ENCODE assay signal across 7 cellular contexts in the genomic region with DNA sequence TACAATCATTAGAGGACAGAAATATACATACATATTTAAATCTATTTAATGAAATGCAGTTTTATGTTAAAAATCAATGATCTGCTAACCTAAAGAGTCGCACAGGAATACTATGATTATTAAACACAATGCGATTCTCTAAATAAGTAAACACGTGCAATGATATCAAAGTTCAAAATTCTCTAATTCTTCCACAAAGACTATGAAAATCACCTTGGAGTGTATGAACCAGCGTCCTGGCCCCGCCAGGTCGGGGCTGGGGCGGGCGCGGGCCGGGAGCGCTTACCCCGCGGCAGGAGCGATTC. TPM values are rescaled to one million over a fixed set of nuclear protein-coding genes. Genes with fewer than 3 reads are reported as not detected.
A peak's percentile ranks its signal among the peaks of the same experiment; 100 is the strongest.
DNase-seq lines count a peak whose midpoint lies in the region; ATAC-seq lines count a peak whose summit lies in the region.

No MANE protein-coding gene starts in this region.

- H3K9ac ChIP-seq in HUES48 (ENCODE audit: low read depth, low read length): peak overlapping the region; percentile 80

- H3K27me3 ChIP-seq in HUES48 (ENCODE audit: control insufficient read depth, insufficient read depth, low read length): no peaks in the 10 kb centered on the region

- H3K9me3 Mint-ChIP-seq in activated naive CD4-positive, alpha-beta T cell treated with anti-CD3 and anti-CD28 coated beads, Interleukin-2, amount 50 U/mL, for 72 hours: no peaks in the 10 kb centered on the region
- no peaks in the 10 kb centered on the region for H3K9me3 Mint-ChIP-seq in immature natural killer cell
- peaks cover 0 to 3% of the 10 kb centered on the region in 2 donors for H3K9me3 Mint-ChIP-seq in stimulated activated naive CD8-positive, alpha-beta T cell treated with anti-CD3 and anti-CD28 coated beads, Interleukin-15, amount 100 ng/mL, for 72 hours

- peak overlapping the region; percentile 99 for H3K27ac ChIP-seq in HUES48 (ENCODE audit: low read depth, low read length)

- peaks cover 19 to 32% of the 10 kb centered on the region in 2 donors for H3K36me3 Mint-ChIP-seq in activated naive CD4-positive, alpha-beta T cell treated with anti-CD3 and anti-CD28 coated beads, Interleukin-2, amount 50 U/mL, for 72 hours
- H3K36me3 Mint-ChIP-seq in immature natural killer cell: peaks cover 0 to under 1% (median 0%) of the 10 kb centered on the region in 3 donors

- H3K36me3 ChIP-seq in HUES48 (ENCODE audit: control insufficient read depth, insufficient read depth, low read length): peaks cover 13% of the 10 kb centered on the region; the same call in 1 of the 2 replicates

- H3K9me3 ChIP-seq in HUES48 (ENCODE audit: control insufficient read depth, insufficient read depth, low read length): no peaks in the 10 kb centered on the region

- peak overlapping the region; percentile 87 to 99 (median 97) for H3K4me3 Mint-ChIP-seq in immature natural killer cell
- peak overlapping the region; percentile 93 to 95 for H3K4me3 Mint-ChIP-seq in stimulated activated naive CD8-positive, alpha-beta T cell treated with anti-CD3 and anti-CD28 coated beads, Interleukin-15, amount 100 ng/mL, for 72 hours

- peak overlapping the region; percentile 98 to 99 for H3K27ac Mint-ChIP-seq in activated naive CD4-positive, alpha-beta T cell treated with anti-CD3 and anti-CD28 coated beads, Interleukin-2, amount 50 U/mL, for 72 hours
- H3K27ac Mint-ChIP-seq in immature natural killer cell: peak overlapping the region in 1 of 6 donors; percentile 93
- H3K27ac Mint-ChIP-seq in stimulated activated naive CD8-positive, alpha-beta T cell treated with anti-CD3 and anti-CD28 coated beads, Interleukin-15, amount 100 ng/mL, for 72 hours: peak overlapping the region; percentile 100

- ATAC-seq in activated naive CD4-positive, alpha-beta T cell treated with anti-CD3 and anti-CD28 coated beads, Interleukin-2, amount 50 U/mL, for 72 hours: no peak
- no peak for ATAC-seq in stimulated activated naive CD8-positive, alpha-beta T cell treated with anti-CD3 and anti-CD28 coated beads, Interleukin-15, amount 100 ng/mL, for 72 hours
- ATAC-seq in left colon: no peak

- H3K27me3 Mint-ChIP-seq in immature natural killer cell (ENCODE audit: low read depth in 3 of 3): peaks cover 0 to 8% (median 8%) of the 10 kb centered on the region in 3 donors
- H3K27me3 Mint-ChIP-seq in stimulated activated naive CD8-positive, alpha-beta T cell treated with anti-CD3 and anti-CD28 coated beads, Interleukin-15, amount 100 ng/mL, for 72 hours: peaks cover 7% of the 10 kb centered on the region

- no peak for DNase-seq in activated naive CD4-positive, alpha-beta T cell treated with anti-CD3 and anti-CD28 coated beads, Interleukin-2, amount 50 U/mL, for 72 hours (ENCODE audit: low spot score in 2 of 2)
- DNase-seq in immature natural killer cell: no peak
- DNase-seq in stimulated activated naive CD8-positive, alpha-beta T cell treated with anti-CD3 and anti-CD28 coated beads, Interleukin-15, amount 100 ng/mL, for 72 hours: no peak
- no peak for DNase-seq in ecto neural progenitor cell (ENCODE audit: low spot score)
- DNase-seq in left colon: no peak
- no peak for DNase-seq in stimulated activated CD4-positive, alpha-beta T cell treated with anti-CD3 and anti-CD28 coated beads, Interleukin-4, amount 100 ng/mL, for 24 hours

- peaks cover 27 to 40% of the 10 kb centered on the region in 2 donors for H3K4me1 Mint-ChIP-seq in immature natural killer cell
- peaks cover 48% of the 10 kb centered on the region for H3K4me1 Mint-ChIP-seq in stimulated activated naive CD8-positive, alpha-beta T cell treated with anti-CD3 and anti-CD28 coated beads, Interleukin-15, amount 100 ng/mL, for 72 hours

- peak overlapping the region; percentile 95 for H3K4me3 ChIP-seq in HUES48 (ENCODE audit: low read depth, low read length)

- peaks cover 45% of the 10 kb centered on the region for H3K4me1 ChIP-seq in HUES48 (ENCODE audit: control insufficient read depth, insufficient read depth, low read length)

- intact Hi-C loops in left colon (cut with DNase I, micrococcal nuclease): no loop called here

RNA-seq across cellular contexts. Expression of a gene that starts 0.6 kb away (rescaled TPM):
- total RNA-seq in activated naive CD4-positive, alpha-beta T cell treated with anti-CD3 and anti-CD28 coated beads, Interleukin-2, amount 50 U/mL, for 72 hours: 10 to 100 TPM in 1 of 2 donors, 1 to 10 TPM in 1; 7.7 to 10.6 TPM
- polyA plus RNA-seq in immature natural killer cell: 10 to 100 TPM; 47.9 to 58.3 (median 50.2) TPM
- total RNA-seq in left colon: 10 to 100 TPM; 33.7 to 33.8 TPM

RNA-seq across cellular contexts. Expression of a gene that starts 21.8 kb away (rescaled TPM):
- under 1 TPM; 0.39 to 0.82 TPM for total RNA-seq in activated naive CD4-positive, alpha-beta T cell treated with anti-CD3 and anti-CD28 coated beads, Interleukin-2, amount 50 U/mL, for 72 hours
- polyA plus RNA-seq in immature natural killer cell: 1 to 10 TPM in 2 of 3 donors, under 1 TPM in 1; 0.78 to 2.0 (median 1.1) TPM
- total RNA-seq in left colon: 10 to 100 TPM; 11.4 to 11.9 TPM

RNA-seq across cellular contexts. Expression of a gene that starts 25.9 kb away (rescaled TPM):
- 10 to 100 TPM; 30.4 to 36.0 TPM for total RNA-seq in activated naive CD4-positive, alpha-beta T cell treated with anti-CD3 and anti-CD28 coated beads, Interleukin-2, amount 50 U/mL, for 72 hours
- 100 to 1,000 TPM; 116 to 249 (median 125) TPM for polyA plus RNA-seq in immature natural killer cell
- total RNA-seq in left colon: 10 to 100 TPM; 48.2 to 59.2 TPM

Comparison
In these comparisons a context has a peak if more than half of its experiments do, and no peak if none do; other contexts are left out.
1. RNA of a gene that starts 21.8 kb away (total RNA-seq): 11.4 to 11.9 TPM in left colon; 0.39 to 0.82 TPM in activated naive CD4-positive, alpha-beta T cell treated with anti-CD3 and anti-CD28 coated beads, Interleukin-2, amount 50 U/mL, for 72 hours; every median in the first group is over 4 times any median in the second.